Comparison of ENCODE assay signal across 1 cellular context in the genomic region with DNA sequence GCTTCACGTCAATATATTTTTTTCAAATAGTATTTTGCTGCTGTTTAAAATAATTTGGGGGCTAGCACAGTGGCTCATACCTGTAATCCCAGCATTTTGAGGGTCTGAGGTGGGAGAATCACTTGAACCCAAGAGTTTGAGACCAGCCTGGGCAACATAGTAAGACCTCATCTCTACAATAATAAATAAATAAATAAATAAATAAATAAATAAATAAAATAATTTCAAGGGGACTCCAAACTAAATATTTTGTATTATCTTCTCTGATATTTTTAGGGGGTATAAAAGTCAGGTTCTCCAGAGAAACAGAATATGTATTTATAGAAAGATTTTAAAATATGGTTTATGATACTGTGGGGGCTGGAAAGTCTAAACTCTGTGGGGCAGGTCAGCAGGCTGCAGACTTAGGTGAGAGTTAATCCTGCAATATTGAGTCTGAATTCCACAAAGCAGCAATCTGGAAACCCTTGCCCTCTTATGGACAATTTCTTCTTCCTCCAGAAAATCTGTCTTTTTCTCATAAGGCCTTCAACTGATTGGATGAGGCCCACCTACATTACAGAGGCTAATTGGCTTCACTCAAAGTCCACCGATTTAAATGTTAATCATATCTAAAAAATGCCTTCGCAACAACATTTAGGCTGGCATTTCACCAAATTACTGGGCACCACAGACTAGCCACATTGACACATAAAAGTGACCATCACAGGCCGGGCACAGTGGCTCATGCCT.
A peak's percentile ranks its signal among the peaks of the same experiment; 100 is the strongest.
TF ChIP-seq lines count a peak whose summit lies in the region.

No MANE protein-coding gene starts in this region.

TF ChIP-seq in HEK293, 187 proteins besides CTCF, POLR2A, EP300 and RAD21 (continued from another document and continues in another):
- TF ChIP-seq, protein P1, sequence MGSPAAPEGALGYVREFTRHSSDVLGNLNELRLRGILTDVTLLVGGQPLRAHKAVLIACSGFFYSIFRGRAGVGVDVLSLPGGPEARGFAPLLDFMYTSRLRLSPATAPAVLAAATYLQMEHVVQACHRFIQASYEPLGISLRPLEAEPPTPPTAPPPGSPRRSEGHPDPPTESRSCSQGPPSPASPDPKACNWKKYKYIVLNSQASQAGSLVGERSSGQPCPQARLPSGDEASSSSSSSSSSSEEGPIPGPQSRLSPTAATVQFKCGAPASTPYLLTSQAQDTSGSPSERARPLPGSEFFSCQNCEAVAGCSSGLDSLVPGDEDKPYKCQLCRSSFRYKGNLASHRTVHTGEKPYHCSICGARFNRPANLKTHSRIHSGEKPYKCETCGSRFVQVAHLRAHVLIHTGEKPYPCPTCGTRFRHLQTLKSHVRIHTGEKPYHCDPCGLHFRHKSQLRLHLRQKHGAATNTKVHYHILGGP (tag by site-specific recombination; IDR thresholded peaks at IDR 0.05), result no peak
- TF ChIP-seq ZNF449 (tag by site-specific recombination; IDR thresholded peaks at IDR 0.05) (no peak), ZNF623 (tag by site-specific recombination; IDR thresholded peaks at IDR 0.05) (peak; percentile 62), ZNF76 (tag by site-specific recombination; IDR thresholded peaks at IDR 0.05; ENCODE audit: borderline replicate concordance, low read depth) (no peak), ZNF639 (tag by site-specific recombination; IDR thresholded peaks at IDR 0.05) (no peak), ZFP37 (tag by site-specific recombination; IDR thresholded peaks at IDR 0.05) (no peak), ZNF544 (tag by site-specific recombination; IDR thresholded peaks at IDR 0.05) (no peak), TSHZ1 (tag by site-specific recombination; IDR thresholded peaks at IDR 0.05; ENCODE audit: borderline replicate concordance) (no peak), ZIC2 (tag by site-specific recombination; IDR thresholded peaks at IDR 0.05) (no peak), ZNF600 (tag by site-specific recombination; IDR thresholded peaks at IDR 0.05) (no peak), ZNF555 (tag by site-specific recombination; conservative IDR thresholded peaks at IDR 0.05) (peak; percentile 82), ZNF2 (tag by site-specific recombination; IDR thresholded peaks at IDR 0.05) (no peak), ATF2 (tag by site-specific recombination; IDR thresholded peaks at IDR 0.05; ENCODE audit: low read depth) (no peak), SALL2 (tag by site-specific recombination; IDR thresholded peaks at IDR 0.05; ENCODE audit: borderline replicate concordance) (no peak), ZNF837 (tag by site-specific recombination; IDR thresholded peaks at IDR 0.05) (no peak), ZNF629 (tag by site-specific recombination; IDR thresholded peaks at IDR 0.05) (peak; percentile 44; the same call in 1 of the 2 replicates), ZXDB (tag by site-specific recombination; IDR thresholded peaks at IDR 0.05) (0 out of 2 replicates have a peak, but pooled peaks have one; percentile 31), YY1 (tag by site-specific recombination; IDR thresholded peaks at IDR 0.05) (no peak), ZBTB8A (tag by site-specific recombination; IDR thresholded peaks at IDR 0.05) (peak; percentile 68), ZNF777 (tag by site-specific recombination; IDR thresholded peaks at IDR 0.05; ENCODE audit: borderline replicate concordance) (no peak), ZSCAN23 (tag by site-specific recombination; IDR thresholded peaks at IDR 0.05) (no peak), ZNF266 (tag by site-specific recombination; IDR thresholded peaks at IDR 0.05; ENCODE audit: low read depth) (0 out of 2 replicates have a peak, but pooled peaks have one; percentile 45), ZBTB44 (tag by site-specific recombination; IDR thresholded peaks at IDR 0.05) (no peak), ZNF16 (tag by site-specific recombination; IDR thresholded peaks at IDR 0.05; ENCODE audit: low read depth) (no peak), ZNF549 (tag by site-specific recombination; IDR thresholded peaks at IDR 0.05) (no peak)
- TF ChIP-seq, protein P2, sequence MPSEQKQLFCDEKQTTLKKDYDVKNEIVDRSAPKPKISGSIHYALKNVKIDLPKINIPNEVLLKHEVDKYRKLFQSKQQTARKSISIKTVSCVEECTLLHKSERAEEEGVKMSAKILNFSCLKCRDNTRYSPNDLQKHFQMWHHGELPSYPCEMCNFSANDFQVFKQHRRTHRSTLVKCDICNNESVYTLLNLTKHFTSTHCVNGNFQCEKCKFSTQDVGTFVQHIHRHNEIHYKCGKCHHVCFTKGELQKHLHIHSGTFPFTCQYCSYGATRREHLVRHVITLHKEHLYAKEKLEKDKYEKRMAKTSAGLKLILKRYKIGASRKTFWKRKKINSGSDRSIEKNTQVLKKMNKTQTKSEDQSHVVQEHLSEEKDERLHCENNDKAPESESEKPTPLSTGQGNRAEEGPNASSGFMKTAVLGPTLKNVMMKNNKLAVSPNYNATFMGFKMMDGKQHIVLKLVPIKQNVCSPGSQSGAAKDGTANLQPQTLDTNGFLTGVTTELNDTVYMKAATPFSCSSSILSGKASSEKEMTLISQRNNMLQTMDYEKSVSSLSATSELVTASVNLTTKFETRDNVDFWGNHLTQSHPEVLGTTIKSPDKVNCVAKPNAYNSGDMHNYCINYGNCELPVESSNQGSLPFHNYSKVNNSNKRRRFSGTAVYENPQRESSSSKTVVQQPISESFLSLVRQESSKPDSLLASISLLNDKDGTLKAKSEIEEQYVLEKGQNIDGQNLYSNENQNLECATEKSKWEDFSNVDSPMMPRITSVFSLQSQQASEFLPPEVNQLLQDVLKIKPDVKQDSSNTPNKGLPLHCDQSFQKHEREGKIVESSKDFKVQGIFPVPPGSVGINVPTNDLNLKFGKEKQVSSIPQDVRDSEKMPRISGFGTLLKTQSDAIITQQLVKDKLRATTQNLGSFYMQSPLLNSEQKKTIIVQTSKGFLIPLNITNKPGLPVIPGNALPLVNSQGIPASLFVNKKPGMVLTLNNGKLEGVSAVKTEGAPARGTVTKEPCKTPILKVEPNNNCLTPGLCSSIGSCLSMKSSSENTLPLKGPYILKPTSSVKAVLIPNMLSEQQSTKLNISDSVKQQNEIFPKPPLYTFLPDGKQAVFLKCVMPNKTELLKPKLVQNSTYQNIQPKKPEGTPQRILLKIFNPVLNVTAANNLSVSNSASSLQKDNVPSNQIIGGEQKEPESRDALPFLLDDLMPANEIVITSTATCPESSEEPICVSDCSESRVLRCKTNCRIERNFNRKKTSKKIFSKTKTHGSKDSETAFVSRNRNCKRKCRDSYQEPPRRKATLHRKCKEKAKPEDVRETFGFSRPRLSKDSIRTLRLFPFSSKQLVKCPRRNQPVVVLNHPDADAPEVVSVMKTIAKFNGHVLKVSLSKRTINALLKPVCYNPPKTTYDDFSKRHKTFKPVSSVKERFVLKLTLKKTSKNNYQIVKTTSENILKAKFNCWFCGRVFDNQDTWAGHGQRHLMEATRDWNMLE (tag by site-specific recombination; conservative IDR thresholded peaks at IDR 0.05; ENCODE audit: low read depth), result peak; percentile 87
- TF ChIP-seq, protein P3, sequence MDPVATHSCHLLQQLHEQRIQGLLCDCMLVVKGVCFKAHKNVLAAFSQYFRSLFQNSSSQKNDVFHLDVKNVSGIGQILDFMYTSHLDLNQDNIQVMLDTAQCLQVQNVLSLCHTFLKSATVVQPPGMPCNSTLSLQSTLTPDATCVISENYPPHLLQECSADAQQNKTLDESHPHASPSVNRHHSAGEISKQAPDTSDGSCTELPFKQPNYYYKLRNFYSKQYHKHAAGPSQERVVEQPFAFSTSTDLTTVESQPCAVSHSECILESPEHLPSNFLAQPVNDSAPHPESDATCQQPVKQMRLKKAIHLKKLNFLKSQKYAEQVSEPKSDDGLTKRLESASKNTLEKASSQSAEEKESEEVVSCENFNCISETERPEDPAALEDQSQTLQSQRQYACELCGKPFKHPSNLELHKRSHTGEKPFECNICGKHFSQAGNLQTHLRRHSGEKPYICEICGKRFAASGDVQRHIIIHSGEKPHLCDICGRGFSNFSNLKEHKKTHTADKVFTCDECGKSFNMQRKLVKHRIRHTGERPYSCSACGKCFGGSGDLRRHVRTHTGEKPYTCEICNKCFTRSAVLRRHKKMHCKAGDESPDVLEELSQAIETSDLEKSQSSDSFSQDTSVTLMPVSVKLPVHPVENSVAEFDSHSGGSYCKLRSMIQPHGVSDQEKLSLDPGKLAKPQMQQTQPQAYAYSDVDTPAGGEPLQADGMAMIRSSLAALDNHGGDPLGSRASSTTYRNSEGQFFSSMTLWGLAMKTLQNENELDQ (tag by site-specific recombination; IDR thresholded peaks at IDR 0.05; ENCODE audit: low read depth), result no peak
- TF ChIP-seq, protein P4, sequence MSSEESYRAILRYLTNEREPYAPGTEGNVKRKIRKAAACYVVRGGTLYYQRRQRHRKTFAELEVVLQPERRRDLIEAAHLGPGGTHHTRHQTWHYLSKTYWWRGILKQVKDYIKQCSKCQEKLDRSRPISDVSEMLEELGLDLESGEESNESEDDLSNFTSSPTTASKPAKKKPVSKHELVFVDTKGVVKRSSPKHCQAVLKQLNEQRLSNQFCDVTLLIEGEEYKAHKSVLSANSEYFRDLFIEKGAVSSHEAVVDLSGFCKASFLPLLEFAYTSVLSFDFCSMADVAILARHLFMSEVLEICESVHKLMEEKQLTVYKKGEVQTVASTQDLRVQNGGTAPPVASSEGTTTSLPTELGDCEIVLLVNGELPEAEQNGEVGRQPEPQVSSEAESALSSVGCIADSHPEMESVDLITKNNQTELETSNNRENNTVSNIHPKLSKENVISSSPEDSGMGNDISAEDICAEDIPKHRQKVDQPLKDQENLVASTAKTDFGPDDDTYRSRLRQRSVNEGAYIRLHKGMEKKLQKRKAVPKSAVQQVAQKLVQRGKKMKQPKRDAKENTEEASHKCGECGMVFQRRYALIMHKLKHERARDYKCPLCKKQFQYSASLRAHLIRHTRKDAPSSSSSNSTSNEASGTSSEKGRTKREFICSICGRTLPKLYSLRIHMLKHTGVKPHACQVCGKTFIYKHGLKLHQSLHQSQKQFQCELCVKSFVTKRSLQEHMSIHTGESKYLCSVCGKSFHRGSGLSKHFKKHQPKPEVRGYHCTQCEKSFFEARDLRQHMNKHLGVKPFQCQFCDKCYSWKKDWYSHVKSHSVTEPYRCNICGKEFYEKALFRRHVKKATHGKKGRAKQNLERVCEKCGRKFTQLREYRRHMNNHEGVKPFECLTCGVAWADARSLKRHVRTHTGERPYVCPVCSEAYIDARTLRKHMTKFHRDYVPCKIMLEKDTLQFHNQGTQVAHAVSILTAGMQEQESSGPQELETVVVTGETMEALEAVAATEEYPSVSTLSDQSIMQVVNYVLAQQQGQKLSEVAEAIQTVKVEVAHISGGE (tag by site-specific recombination; conservative IDR thresholded peaks at IDR 0.05; ENCODE audit: low read depth), result peak; percentile 77
